In the genomic region with DNA sequence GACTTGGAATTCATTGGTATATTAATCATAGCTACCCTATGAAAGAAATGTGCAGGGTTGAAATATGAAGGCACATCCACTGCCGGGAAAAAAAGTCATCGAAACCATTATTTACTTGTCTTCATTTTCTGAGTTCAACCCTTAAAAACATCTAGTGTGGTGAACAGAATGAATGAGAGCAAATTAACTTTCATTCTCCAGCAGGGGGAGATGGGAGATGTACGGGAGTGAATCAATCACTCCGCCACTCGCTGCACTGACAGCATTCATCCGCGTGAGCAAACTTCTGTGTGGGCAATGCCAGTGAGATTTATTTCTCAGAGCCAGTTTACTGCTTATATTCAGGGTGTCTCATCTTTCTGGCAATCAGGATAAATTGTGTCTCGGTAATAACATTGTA, we compare ENCODE assay signal across 15 cellular contexts.
DNase-seq lines count a peak whose midpoint lies in the region; ATAC-seq, FAIRE-seq and TF ChIP-seq lines count a peak whose summit lies in the region.
"Had no signal": no experiment of that assay in that cellular context is flagged by ENCODE, and none has a peak within 500 bp of the region (broad histone marks: within the 10 kb centered on the region; RNA-seq: fewer than 3 reads in every experiment).

No MANE protein-coding gene starts in this region.

- no peak overlapping the region for H3K27ac ChIP-seq in pancreas
- H3K27ac ChIP-seq: right atrium auricular region had no signal

- intact Hi-C loops in pancreas (cut with DNase I) = no loop called here

- H3K27me3 ChIP-seq in BJ (ENCODE audit: control insufficient read depth, insufficient read depth, low read length) (no peaks in the 10 kb centered on the region), kidney epithelial cell (ENCODE audit: control insufficient read depth, insufficient read depth, low read length) (no peaks in the 10 kb centered on the region), pancreas (no peaks in the 10 kb centered on the region)
- H3K27me3 ChIP-seq: right atrium auricular region had no signal

- POLR2A ChIA-PET in BJ (lab: Charles Lee) = no interaction called here

- CTCF ChIA-PET in BJ (lab: Yijun Ruan, JAX) = interaction anchor here (1.1 kb wide), 1 partner anchor 11 kb away, joined by 3 read pairs; no protein-coding TSS in a partner anchor

- ATAC-seq in pancreas = no peak
- ATAC-seq: activated CD8-positive, alpha-beta memory T cell treated with anti-CD3 and anti-CD28 coated beads, Interleukin-2, amount 10 ng/mL, durations not matched to agents 7 days and 5 days; T-cell had no signal

- H3K4me1 ChIP-seq in pancreas = no peaks in the 10 kb centered on the region
- H3K4me1 ChIP-seq: right atrium auricular region had no signal

- DNase-seq in BJ (ENCODE audit: low read depth) = no peak
- DNase-seq in HT-29 (ENCODE audit: low spot score) = peak; percentile 3
- DNase-seq in SHP77 (lab: John Stamatoyannopoulos, UW) = peak; percentile 56 to 70
- no peak for DNase-seq in kidney epithelial cell (ENCODE audit: low read depth)
- DNase-seq in stimulated activated CD4-positive, alpha-beta T cell treated with anti-CD3 and anti-CD28 coated beads, Interleukin-12 subunit alpha, Interleukin-12 subunit beta, amount 100 ng/mL, for 4 hours = no peak
- DNase-seq in NCI-H2227 treated with DMSO at 0.1 percent for 48 hours (lab: John Stamatoyannopoulos, UW) = no peak
- no peak for DNase-seq in hippocampal formation (lab: John Stamatoyannopoulos, UW)
- DNase-seq in pancreas = no peak
- DNase-seq: activated CD8-positive, alpha-beta memory T cell treated with anti-CD3 and anti-CD28 coated beads, Interleukin-2, amount 10 ng/mL, durations not matched to agents 7 days and 5 days; CD4-positive, alpha-beta T cell; islet precursor cell; NCI-H2029 treated with DMSO at 0.1 percent for 48 hours; T-cell had no signal

- 55 to 58% methylated on average over 8 of the region's 8 CpGs for WGBS in pancreas, 2 donors

- H3K4me3 ChIP-seq in BJ (ENCODE audit: low read depth, low read length) (no peak overlapping the region), kidney epithelial cell (ENCODE audit: low read depth, low read length) (no peak overlapping the region), pancreas (no peak overlapping the region)
- H3K4me3 ChIP-seq: right atrium auricular region had no signal

- H3K9me3 ChIP-seq in pancreas = no peaks in the 10 kb centered on the region
- H3K9me3 ChIP-seq: right atrium auricular region had no signal

- TF ChIP-seq CTCF in BJ (IDR thresholded peaks at IDR 0.05; ENCODE audit: insufficient read depth, low read depth, low read length) (peak; percentile 9; the same call in 1 of the 2 replicates), kidney epithelial cell (IDR thresholded peaks at IDR 0.05; ENCODE audit: insufficient read depth, low read length, poor library complexity, severe bottlenecking) (peak; percentile 60), pancreas (IDR thresholded peaks at IDR 0.05) (no peak)

- no peak for FAIRE-seq in pancreas (lab: Jason Lieb, UNC)
- FAIRE-seq: endothelial cell of umbilical vein had no signal

- H3K36me3 ChIP-seq in BJ (ENCODE audit: control insufficient read depth, insufficient read depth, low read length) (no peaks in the 10 kb centered on the region), kidney epithelial cell (ENCODE audit: control insufficient read depth, insufficient read depth, low read length) (no peaks in the 10 kb centered on the region), pancreas (no peaks in the 10 kb centered on the region)
- H3K36me3 ChIP-seq: right atrium auricular region had no signal

Comparison
In these comparisons a context has a peak if more than half of its experiments do, and no peak if none do; other contexts are left out.
1. DNase-seq: peak in HT-29 (single experiment) and SHP77 (2 of 2); none in BJ (single experiment), kidney epithelial cell (single experiment), stimulated activated CD4-positive, alpha-beta T cell treated with anti-CD3 and anti-CD28 coated beads, Interleukin-12 subunit alpha, Interleukin-12 subunit beta, amount 100 ng/mL, for 4 hours (single experiment), NCI-H2227 treated with DMSO at 0.1 percent for 48 hours (single experiment), hippocampal formation (0 of 2) and pancreas (0 of 6).
2. CTCF ChIP-seq: peak in BJ (single experiment) and kidney epithelial cell (single experiment); none in pancreas (0 of 4).